Comparison of ENCODE assay signal across 8 cellular contexts in genomic region chr11:4636962-4637661, GRCh38. TPM values are rescaled to one million over a fixed set of nuclear protein-coding genes. Genes with fewer than 3 reads are reported as not detected.
A peak's percentile ranks its signal among the peaks of the same experiment; 100 is the strongest.
DNase-seq lines count a peak whose midpoint lies in the region; ATAC-seq and TF ChIP-seq lines count a peak whose summit lies in the region.

TSS of gene OR51D1 (plus strand) at chr11:4637477. CDS start at chr11:4639791, 2,314 bp downstream.

- H3K9me3 ChIP-seq in DND-41 (ENCODE audit: insufficient read depth, low read length, severe bottlenecking) = no peaks in the 10 kb centered on the region
- H3K9me3 ChIP-seq in neural cell (ENCODE audit: low read length) = no peaks in the 10 kb centered on the region
- no peaks in the 10 kb centered on the region for H3K9me3 ChIP-seq in stomach

- H3K9me2 ChIP-seq in neural cell (ENCODE audit: insufficient read depth, low read length) = no peaks in the 10 kb centered on the region

- intact Hi-C loops in stomach (cut with DNase I; ENCODE audit: low total_unique reads) = loop anchor here (5.0 to 10.0 kb wide), 2 partner anchors 188 to 370 kb away; partner anchors contain the start of gene OR51F2

- H3K27me3 ChIP-seq in DND-41 (ENCODE audit: insufficient read depth, low read length, poor library complexity) = peaks cover 4% of the 10 kb centered on the region
- no peaks in the 10 kb centered on the region for H3K27me3 ChIP-seq in neural cell (ENCODE audit: insufficient read depth, low read depth, low read length)
- H3K27me3 ChIP-seq in stomach = peaks cover 0 to 6% (median 0%) of the 10 kb centered on the region in 3 donors

- TF ChIP-seq CTCF in DND-41 (IDR thresholded peaks at IDR 0.05; ENCODE audit: borderline replicate concordance, extremely low read depth, low read length, poor library complexity, severe bottlenecking) = peak; percentile 90
- TF ChIP-seq CTCF in fibroblast of pulmonary artery (IDR thresholded peaks at IDR 0.05; ENCODE audit: low read length, missing control alignments) = peak; percentile 91
- TF ChIP-seq CTCF in neural cell (IDR thresholded peaks at IDR 0.05; ENCODE audit: poor library complexity, severe bottlenecking) = peak; percentile 90
- peak in 6 of 7 experiments; percentile 22 to 90 (median 86) for TF ChIP-seq CTCF in stomach (IDR thresholded peaks at IDR 0.05)

- ATAC-seq in DND-41 (ENCODE audit: insufficient read depth, low read depth) (peak; percentile 97), GM21576 (IDR thresholded peaks at IDR 0.05; ENCODE audit: unreplicated experiment) (peak; percentile 93)

- DNase-seq in DND-41 = peak; percentile 61
- DNase-seq in HuH-7 (ENCODE audit: low spot score) = peak; percentile 74
- DNase-seq in OCI-M1 (lab: John Stamatoyannopoulos, UW) = peak; percentile 84
- peak; percentile 68 for DNase-seq in activated T-cell treated with anti-CD3 and anti-CD28 coated beads, Interleukin-2, amount 50 U/mL, for 1 hour
- DNase-seq in fibroblast of pulmonary artery (ENCODE audit: low read depth) = peak; percentile 77
- peak; percentile 79 for DNase-seq in stomach

- no peak for TF ChIP-seq POLR2A in stomach (IDR thresholded peaks at IDR 0.05)

- H3K4me2 ChIP-seq in DND-41 (ENCODE audit: insufficient read depth, low read length) (no peak within 1 kb of the TSS), neural cell (ENCODE audit: low read length) (no peak within 1 kb of the TSS)

- H3K79me2 ChIP-seq in DND-41 (ENCODE audit: insufficient read depth, low read length) = no peaks in the 10 kb centered on the region
- H3K79me2 ChIP-seq in neural cell (replicated peaks; ENCODE audit: insufficient read depth, low read length) = no peaks in the 10 kb centered on the region

- H4K20me1 ChIP-seq in DND-41 (ENCODE audit: insufficient read depth, low read length) (no peaks in the 10 kb centered on the region), neural cell (ENCODE audit: insufficient read depth) (no peaks in the 10 kb centered on the region)

- TF ChIP-seq EP300 in neural cell (conservative IDR thresholded peaks at IDR 0.05; ENCODE audit: poor library complexity, severe bottlenecking) (no peak), stomach (IDR thresholded peaks at IDR 0.05) (no peak)

- 23 to 34% (median 33%) methylated on average over 16 to 21 of the region's 21 CpGs for WGBS in stomach, 5 donors

- H3K4me3 ChIP-seq in DND-41 (ENCODE audit: low read depth in 1 of 2, low read length in 2 of 2) (no peak within 1 kb of the TSS), fibroblast of pulmonary artery (replicated peaks; ENCODE audit: low read depth, low read length) (no peak within 1 kb of the TSS), neural cell (ENCODE audit: low read length) (peak within 1 kb of the TSS; percentile 33), stomach (peak within 1 kb of the TSS; percentile 7 to 29 (median 20))

- TF ChIP-seq RAD21 in neural cell (conservative IDR thresholded peaks at IDR 0.05) = peak; percentile 89

- no peaks in the 10 kb centered on the region for H3F3A ChIP-seq in neural cell (ENCODE audit: insufficient read depth, low read length, poor library complexity, severe bottlenecking)

- H3K9ac ChIP-seq in DND-41 (ENCODE audit: low read depth, low read length) (no peak within 1 kb of the TSS), neural cell (ENCODE audit: low read length) (no peak within 1 kb of the TSS)

- peak within 1 kb of the TSS; percentile 12; the same call in 1 of the 2 replicates for H2AFZ ChIP-seq in DND-41 (ENCODE audit: low read depth, low read length)
- no peak within 1 kb of the TSS for H2AFZ ChIP-seq in neural cell (ENCODE audit: low read depth, low read length)

- H3K36me3 ChIP-seq in DND-41 (ENCODE audit: insufficient read depth, low read length) = no peaks in the 10 kb centered on the region
- H3K36me3 ChIP-seq in neural cell (ENCODE audit: insufficient read depth, low read length) = no peaks in the 10 kb centered on the region
- H3K36me3 ChIP-seq in stomach = no peaks in the 10 kb centered on the region

- H3K4me1 ChIP-seq in DND-41 (ENCODE audit: insufficient read depth, low read length) = no peaks in the 10 kb centered on the region
- peaks cover 0 to 9% (median 7%) of the 10 kb centered on the region in 4 donors for H3K4me1 ChIP-seq in stomach

- H3K27ac ChIP-seq in DND-41 (ENCODE audit: low read length) = no peak within 1 kb of the TSS
- H3K27ac ChIP-seq in neural cell (ENCODE audit: low read length) = no peak within 1 kb of the TSS
- no peak within 1 kb of the TSS for H3K27ac ChIP-seq in stomach

TF ChIP-seq in neural cell, 6 proteins besides CTCF, POLR2A, EP300 and RAD21:
- TF ChIP-seq SMC3 (conservative IDR thresholded peaks at IDR 0.05; ENCODE audit: poor library complexity) (peak; percentile 96), POLR2AphosphoS5 (IDR thresholded peaks at IDR 0.05) (no peak)
TF ChIP-seq in neural cell: peak in this region for 1.

RNA-seq across cellular contexts. Expression of gene OR51D1, which starts in this region (rescaled TPM):
- polyA plus RNA-seq in neural cell (not detected in 2 replicates), stomach (not detected)
- not detected in 2 replicates for polyA minus RNA-seq in neural cell
- total RNA-seq in stomach = not detected

Comparison
In these comparisons a context has a peak if more than half of its experiments do, and no peak if none do; other contexts are left out.
1. Peak in DNase-seq and H3K4me3 ChIP-seq in stomach; RNA of the gene not detected or under 1 TPM.